Comparison of ENCODE assay signal across 1 cellular context in the genomic region with DNA sequence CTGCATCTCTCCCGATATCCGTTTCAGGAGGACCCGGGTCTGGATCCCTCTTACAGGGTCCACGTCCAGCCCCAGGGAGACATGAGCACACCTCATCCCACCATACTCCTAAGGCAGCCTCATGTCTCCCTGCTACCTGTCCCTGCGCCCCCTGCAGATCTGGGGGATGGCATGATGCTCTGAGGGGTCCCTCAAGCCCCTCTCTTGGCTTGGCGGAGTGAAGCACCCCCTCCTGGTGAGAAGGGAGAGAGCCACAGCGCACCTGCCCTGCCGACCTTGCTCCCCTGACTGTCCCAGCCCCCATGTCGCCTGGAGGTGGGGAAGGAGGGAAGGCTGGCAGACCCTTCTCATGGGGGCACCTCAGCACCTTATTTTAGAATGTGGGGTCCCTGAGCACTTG.
TF ChIP-seq lines count a peak whose summit lies in the region.

No MANE protein-coding gene starts in this region.

TF ChIP-seq in WTC11, 78 proteins besides CTCF, POLR2A, EP300 and RAD21 (continued from another document):
- TF ChIP-seq, protein P1, sequence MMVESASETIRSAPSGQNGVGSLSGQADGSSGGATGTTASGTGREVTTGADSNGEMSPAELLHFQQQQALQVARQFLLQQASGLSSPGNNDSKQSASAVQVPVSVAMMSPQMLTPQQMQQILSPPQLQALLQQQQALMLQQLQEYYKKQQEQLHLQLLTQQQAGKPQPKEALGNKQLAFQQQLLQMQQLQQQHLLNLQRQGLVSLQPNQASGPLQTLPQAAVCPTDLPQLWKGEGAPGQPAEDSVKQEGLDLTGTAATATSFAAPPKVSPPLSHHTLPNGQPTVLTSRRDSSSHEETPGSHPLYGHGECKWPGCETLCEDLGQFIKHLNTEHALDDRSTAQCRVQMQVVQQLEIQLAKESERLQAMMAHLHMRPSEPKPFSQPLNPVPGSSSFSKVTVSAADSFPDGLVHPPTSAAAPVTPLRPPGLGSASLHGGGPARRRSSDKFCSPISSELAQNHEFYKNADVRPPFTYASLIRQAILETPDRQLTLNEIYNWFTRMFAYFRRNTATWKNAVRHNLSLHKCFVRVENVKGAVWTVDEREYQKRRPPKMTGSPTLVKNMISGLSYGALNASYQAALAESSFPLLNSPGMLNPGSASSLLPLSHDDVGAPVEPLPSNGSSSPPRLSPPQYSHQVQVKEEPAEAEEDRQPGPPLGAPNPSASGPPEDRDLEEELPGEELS (CRISPR knock-in tag; IDR thresholded peaks at IDR 0.05), result no peak
- TF ChIP-seq GTF2I (CRISPR knock-in tag; conservative IDR thresholded peaks at IDR 0.05), result no peak
